ENCODE assay signal across 8 cellular contexts in the genomic region with DNA sequence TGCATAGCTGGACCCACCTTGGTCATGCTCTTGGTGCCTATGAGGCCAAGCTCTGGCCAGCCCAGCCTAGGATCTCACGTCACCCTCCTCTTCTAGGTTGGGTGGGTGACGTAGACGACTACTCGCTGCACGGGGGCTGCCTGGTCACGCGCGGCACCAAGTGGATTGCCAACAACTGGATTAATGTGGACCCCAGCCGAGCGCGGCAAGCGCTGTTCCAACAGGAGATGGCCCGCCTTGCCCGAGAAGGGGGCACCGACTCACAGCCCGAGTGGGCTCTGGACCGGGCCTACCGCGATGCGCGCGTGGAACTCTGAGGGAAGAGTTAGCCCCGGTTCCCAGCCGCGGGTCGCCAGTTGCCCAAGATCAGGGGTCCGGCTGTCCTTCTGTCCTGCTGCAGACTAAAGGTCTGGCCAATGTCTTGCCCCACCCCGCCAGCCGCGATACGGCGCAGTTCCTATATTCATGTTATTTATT. TPM values are rescaled to one million over a fixed set of nuclear protein-coding genes. Genes with fewer than 3 reads are reported as not detected.
DNase-seq lines count a peak whose midpoint lies in the region; ATAC-seq and TF ChIP-seq lines count a peak whose summit lies in the region.

No MANE protein-coding gene starts in this region.

- intact Hi-C loops in activated T-helper 2 cell treated with anti-CD3 and anti-CD28 coated beads, Interferon-gamma antibody, Interleukin-2, Interleukin-4, amounts not matched to agents 10 μg/mL and 5 μg/mL and 100 μg/mL, durations not matched to agents 14 hours and 24 hours and 36 hours (cut with micrococcal nuclease), result loop anchor here (1.0 kb wide), 3 partner anchors 15 to 88 kb away; partner anchors contain the start of gene QRICH1
- intact Hi-C loops in left ventricle myocardium superior (cut with micrococcal nuclease), result no loop called here

- no peaks in the 10 kb centered on the region for H3K27me3 ChIP-seq in BLaER1 treated with 17β-estradiol and CSF1 and Interleukin-3, amounts not matched to agents 10 nM and 100 nM
- no peaks in the 10 kb centered on the region for H3K27me3 ChIP-seq in HAP-1 (ENCODE audit: low read depth)

- no peaks in the 10 kb centered on the region for H3K9me3 Mint-ChIP-seq in activated T-helper 2 cell treated with anti-CD3 and anti-CD28 coated beads, Interferon-gamma antibody, Interleukin-2, Interleukin-4, amounts not matched to agents 10 μg/mL and 5 μg/mL and 100 μg/mL, durations not matched to agents 14 hours and 24 hours and 36 hours
- H3K9me3 Mint-ChIP-seq in progenitor cell of endocrine pancreas (ENCODE audit: low read depth), result no peaks in the 10 kb centered on the region

- peak overlapping the region; percentile 98 for H3K4me3 Mint-ChIP-seq in activated T-helper 2 cell treated with anti-CD3 and anti-CD28 coated beads, Interferon-gamma antibody, Interleukin-2, Interleukin-4, amounts not matched to agents 10 μg/mL and 5 μg/mL and 100 μg/mL, durations not matched to agents 14 hours and 24 hours and 36 hours (ENCODE audit: low read depth)
- H3K4me3 Mint-ChIP-seq in progenitor cell of endocrine pancreas (ENCODE audit: low read depth), result peak overlapping the region; percentile 100

- DNase-seq in HAP-1 (ENCODE audit: low spot score in 2 of 2) (no peak), left ventricle myocardium superior (peak; percentile 66), progenitor cell of endocrine pancreas (ENCODE audit: low spot score, unreplicated experiment) (no peak)
- no peak for DNase-seq in activated T-helper 2 cell treated with anti-CD3 and anti-CD28 coated beads, Interferon-gamma antibody, Interleukin-2, Interleukin-4, amounts not matched to agents 10 μg/mL and 5 μg/mL and 100 μg/mL, durations not matched to agents 14 hours and 24 hours and 36 hours (ENCODE audit: low spot score)

- in situ Hi-C loops in HAP-1 (cut with MboI; ENCODE audit: low sequenced_read_pairs), result no loop called here

- H3K27ac Mint-ChIP-seq in activated T-helper 2 cell treated with anti-CD3 and anti-CD28 coated beads, Interferon-gamma antibody, Interleukin-2, Interleukin-4, amounts not matched to agents 10 μg/mL and 5 μg/mL and 100 μg/mL, durations not matched to agents 14 hours and 24 hours and 36 hours, result peak overlapping the region; percentile 99
- peak overlapping the region; percentile 100 for H3K27ac Mint-ChIP-seq in progenitor cell of endocrine pancreas

- H3K9me3 ChIP-seq in BLaER1 treated with 17β-estradiol and CSF1 and Interleukin-3, amounts not matched to agents 10 nM and 100 nM (replicated peaks in 1 of 11), result no peaks in the 10 kb centered on the region
- H3K9me3 ChIP-seq in HAP-1, result no peaks in the 10 kb centered on the region

- H3K4me1 Mint-ChIP-seq in activated T-helper 2 cell treated with anti-CD3 and anti-CD28 coated beads, Interferon-gamma antibody, Interleukin-2, Interleukin-4, amounts not matched to agents 10 μg/mL and 5 μg/mL and 100 μg/mL, durations not matched to agents 14 hours and 24 hours and 36 hours (ENCODE audit: low read depth), result peaks cover 15% of the 10 kb centered on the region
- H3K4me1 Mint-ChIP-seq in progenitor cell of endocrine pancreas (ENCODE audit: low read depth), result peaks cover 23% of the 10 kb centered on the region

- peak overlapping the region; percentile 87 to 99 (median 95) for H3K27ac ChIP-seq in BLaER1 treated with 17β-estradiol and CSF1 and Interleukin-3, amounts not matched to agents 10 nM and 100 nM

- TF ChIP-seq CTCF in progenitor cell of endocrine pancreas (IDR thresholded peaks at IDR 0.05; ENCODE audit: unreplicated experiment), result no peak

- peak overlapping the region; percentile 67 to 91 (median 80) for H3K4me3 ChIP-seq in BLaER1 treated with 17β-estradiol and CSF1 and Interleukin-3, amounts not matched to agents 10 nM and 100 nM
- peak overlapping the region; percentile 79 for H3K4me3 ChIP-seq in HAP-1

- H3K27me3 Mint-ChIP-seq in activated T-helper 2 cell treated with anti-CD3 and anti-CD28 coated beads, Interferon-gamma antibody, Interleukin-2, Interleukin-4, amounts not matched to agents 10 μg/mL and 5 μg/mL and 100 μg/mL, durations not matched to agents 14 hours and 24 hours and 36 hours (ENCODE audit: low read depth), result no peaks in the 10 kb centered on the region
- H3K27me3 Mint-ChIP-seq in progenitor cell of endocrine pancreas, result peaks cover 13% of the 10 kb centered on the region

- peaks cover 7 to 25% (median 12%) of the 10 kb centered on the region in 11 experiments; a peak in 21 of 22 replicates for H3K36me3 ChIP-seq in BLaER1 treated with 17β-estradiol and CSF1 and Interleukin-3, amounts not matched to agents 10 nM and 100 nM
- peaks cover 2% of the 10 kb centered on the region for H3K36me3 ChIP-seq in HAP-1 (replicated peaks)

- ATAC-seq in left ventricle myocardium superior (peak; percentile 11), GM21529 (IDR thresholded peaks at IDR 0.05; ENCODE audit: unreplicated experiment) (no peak), HG03108 (IDR thresholded peaks at IDR 0.05; ENCODE audit: unreplicated experiment) (no peak), GM21381 (IDR thresholded peaks at IDR 0.05; ENCODE audit: unreplicated experiment) (no peak)

- H3K36me3 Mint-ChIP-seq in activated T-helper 2 cell treated with anti-CD3 and anti-CD28 coated beads, Interferon-gamma antibody, Interleukin-2, Interleukin-4, amounts not matched to agents 10 μg/mL and 5 μg/mL and 100 μg/mL, durations not matched to agents 14 hours and 24 hours and 36 hours (ENCODE audit: low read depth), result peaks cover 21% of the 10 kb centered on the region
- peaks cover 20% of the 10 kb centered on the region for H3K36me3 Mint-ChIP-seq in progenitor cell of endocrine pancreas (ENCODE audit: insufficient read depth)

- H3K4me2 ChIP-seq in BLaER1 treated with 17β-estradiol and CSF1 and Interleukin-3, amounts not matched to agents 10 nM and 100 nM, result peak overlapping the region; percentile 94 to 100 (median 96)

- H3K4me1 ChIP-seq in BLaER1 treated with 17β-estradiol and CSF1 and Interleukin-3, amounts not matched to agents 10 nM and 100 nM, result peaks cover 28 to 41% (median 35%) of the 10 kb centered on the region in 10 experiments
- peaks cover 13% of the 10 kb centered on the region for H3K4me1 ChIP-seq in HAP-1

- peaks cover 11 to 38% (median 36%) of the 10 kb centered on the region in 11 experiments; a peak in 21 of 22 replicates for H4K20me1 ChIP-seq in BLaER1 treated with 17β-estradiol and CSF1 and Interleukin-3, amounts not matched to agents 10 nM and 100 nM

- H3K9ac ChIP-seq in BLaER1 treated with 17β-estradiol and CSF1 and Interleukin-3, amounts not matched to agents 10 nM and 100 nM, result peak overlapping the region; percentile 87 to 99 (median 94)

RNA-seq across cellular contexts. Expression of gene WDR6, which starts 0.6 kb away (rescaled TPM):
- total RNA-seq in activated T-helper 2 cell treated with anti-CD3 and anti-CD28 coated beads, Interferon-gamma antibody, Interleukin-2, Interleukin-4, amounts not matched to agents 10 μg/mL and 5 μg/mL and 100 μg/mL, durations not matched to agents 14 hours and 24 hours and 36 hours, result 161 and 167 TPM in 2 replicates
- total RNA-seq in left ventricle myocardium superior, result 86.9 TPM
- total RNA-seq in progenitor cell of endocrine pancreas, result 369 and 414 TPM in 2 replicates

RNA-seq across cellular contexts. Expression of gene DALRD3, which starts 11.8 kb away (rescaled TPM):
- total RNA-seq in activated T-helper 2 cell treated with anti-CD3 and anti-CD28 coated beads, Interferon-gamma antibody, Interleukin-2, Interleukin-4, amounts not matched to agents 10 μg/mL and 5 μg/mL and 100 μg/mL, durations not matched to agents 14 hours and 24 hours and 36 hours, result 30.4 and 30.5 TPM in 2 replicates
- 10.7 TPM for total RNA-seq in left ventricle myocardium superior
- total RNA-seq in progenitor cell of endocrine pancreas, result 44.1 and 45.5 TPM in 2 replicates

RNA-seq across cellular contexts. Expression of gene NDUFAF3, which starts 15.3 kb away (rescaled TPM):
- total RNA-seq in activated T-helper 2 cell treated with anti-CD3 and anti-CD28 coated beads, Interferon-gamma antibody, Interleukin-2, Interleukin-4, amounts not matched to agents 10 μg/mL and 5 μg/mL and 100 μg/mL, durations not matched to agents 14 hours and 24 hours and 36 hours, result 118 and 120 TPM in 2 replicates
- total RNA-seq in left ventricle myocardium superior, result 168 TPM
- total RNA-seq in progenitor cell of endocrine pancreas, result 46.1 and 49.5 TPM in 2 replicates

RNA-seq across cellular contexts. Expression of gene P4HTM, which starts 16.6 kb away (rescaled TPM):
- 37.8 and 39.1 TPM in 2 replicates for total RNA-seq in activated T-helper 2 cell treated with anti-CD3 and anti-CD28 coated beads, Interferon-gamma antibody, Interleukin-2, Interleukin-4, amounts not matched to agents 10 μg/mL and 5 μg/mL and 100 μg/mL, durations not matched to agents 14 hours and 24 hours and 36 hours
- total RNA-seq in left ventricle myocardium superior (27.6 TPM), progenitor cell of endocrine pancreas (45.3 and 48.4 TPM in 2 replicates)

RNA-seq across cellular contexts. Expression of gene IMPDH2, which starts 22.6 kb away (rescaled TPM):
- total RNA-seq in activated T-helper 2 cell treated with anti-CD3 and anti-CD28 coated beads, Interferon-gamma antibody, Interleukin-2, Interleukin-4, amounts not matched to agents 10 μg/mL and 5 μg/mL and 100 μg/mL, durations not matched to agents 14 hours and 24 hours and 36 hours, result 412 and 416 TPM in 2 replicates
- 59.6 TPM for total RNA-seq in left ventricle myocardium superior
- total RNA-seq in progenitor cell of endocrine pancreas, result 197 and 206 TPM in 2 replicates
